8 cellular contexts compared by ENCODE assay signal in genomic region chr19:1652471-1653299, GRCh38. TPM values are rescaled to one million over a fixed set of nuclear protein-coding genes. Genes with fewer than 3 reads are reported as not detected.
DNase-seq lines count a peak whose midpoint lies in the region; ATAC-seq, FAIRE-seq and TF ChIP-seq lines count a peak whose summit lies in the region.

Gene TCF3, minus strand, starts transcription at chr19:1652615. Its CDS starts 2,367 bp downstream, at chr19:1650248.

- ATAC-seq in GM21381 (IDR thresholded peaks at IDR 0.05; ENCODE audit: unreplicated experiment) (peak; percentile 54), memory B cell (ENCODE audit: low read depth) (peak; percentile 84)
- ATAC-seq in activated CD8-positive, alpha-beta memory T cell treated with anti-CD3 and anti-CD28 coated beads, Interleukin-2, amount 10 ng/mL, durations not matched to agents 7 days and 5 days: peak; percentile 92

- peak; percentile 45 for FAIRE-seq in H1 (lab: Jason Lieb, UNC)

- H3K23ac ChIP-seq in H1 (ENCODE audit: insufficient read length): no peak within 1 kb of the TSS

- H3K27me3 ChIP-seq in NT2/D1 (ENCODE audit: insufficient read depth, insufficient read length) (no peaks in the 10 kb centered on the region), H1 (replicated peaks in 1 of 4; ENCODE audit: control insufficient read depth in 3 of 4, extremely low read depth in 1 of 4, insufficient read depth in 3 of 4, low read length in 3 of 4) (no peaks in the 10 kb centered on the region; a peak in 1 of 7 replicates)

- H3K79me1 ChIP-seq in H1 (ENCODE audit: low read depth, low read length): peaks cover 9% of the 10 kb centered on the region

- POLR2A ChIA-PET in H1 (lab: Charles Lee; ENCODE audit: partially characterized antibody): interaction anchor here (0.7 to 4.6 kb wide), 15 partner anchors 9 to 213 kb away, joined by 3 to 27 read pairs (median 4); no protein-coding TSS in a partner anchor

- TF ChIP-seq POLR2A in H1 (IDR thresholded peaks at IDR 0.05; ENCODE audit: control extremely low read depth in 1 of 2, low read depth in 2 of 2, low read length in 2 of 2): peak in 1 of 2 experiments; percentile 52; a peak in 2 of 3 replicates

- no peak for TF ChIP-seq CTCF in H1 (IDR thresholded peaks at IDR 0.05; ENCODE audit: control extremely low read depth in 1 of 3, insufficient read depth in 1 of 3, low read depth in 1 of 3, low read length in 3 of 3)

- H3K9me3 ChIP-seq in NT2/D1 (ENCODE audit: insufficient read depth, low read length): peaks cover 14% of the 10 kb centered on the region; the same call in 1 of the 2 replicates
- H3K9me3 ChIP-seq in H1 (ENCODE audit: insufficient read depth in 2 of 2, low read depth in 1 of 2, low read length in 1 of 2): no peaks in the 10 kb centered on the region

- 0 out of 2 replicates have a peak within 1 kb of the TSS, but pooled peaks have one; percentile 75 for H2BK12ac ChIP-seq in H1 (ENCODE audit: low read depth, low read length)

- H3K4me3 ChIP-seq in NT2/D1 (ENCODE audit: insufficient read length, low read depth) (peak within 1 kb of the TSS; percentile 78), H1 (ENCODE audit: extremely low read depth in 1 of 4, insufficient read depth in 2 of 4, low read depth in 3 of 4, low read length in 4 of 4) (peak within 1 kb of the TSS; percentile 69 to 84 (median 74))

- H3K27ac ChIP-seq in H1 (ENCODE audit: low read depth, low read length): peak within 1 kb of the TSS; percentile 100

- 1% methylated on average over 59 of the region's 107 CpGs; no CpG with 5 or more reads in 1 of the 2 experiments for WGBS in H1 (ENCODE audit: extremely low coverage in 1 of 2, insufficient coverage in 1 of 2, insufficient read length in 1 of 2, insufficient replicate concordance in 2 of 2, low coverage in 1 of 2, low lambda C conversion rate in 2 of 2, missing lambda C conversion rate in 1 of 2), 2 experiments

- H3K79me2 ChIP-seq in H1 (ENCODE audit: control insufficient read depth in 1 of 2, insufficient read depth in 2 of 2, low read length in 2 of 2): peaks cover 0 to 38% of the 10 kb centered on the region in 2 experiments; a peak in 3 of 4 replicates

- peak within 1 kb of the TSS; percentile 99 for H2BK120ac ChIP-seq in H1 (replicated peaks; ENCODE audit: low read depth, low read length)

- H3K18ac ChIP-seq in H1 (ENCODE audit: extremely low read depth, low read length): peak within 1 kb of the TSS; percentile 99

- peaks cover 30% of the 10 kb centered on the region for H3K4me1 Mint-ChIP-seq in activated CD8-positive, alpha-beta memory T cell treated with anti-CD3 and anti-CD28 coated beads, Interleukin-2, amount 10 ng/mL, durations not matched to agents 7 days and 5 days
- peaks cover 35% of the 10 kb centered on the region for H3K4me1 Mint-ChIP-seq in memory B cell

- DNase-seq in COR-L47 (lab: John Stamatoyannopoulos, UW) (peak; percentile 99), HUDEP-2 (lab: John Stamatoyannopoulos, UW; ENCODE audit: unreplicated experiment in 76 of 76) (peak; percentile 94 to 100 (median 99)), NT2/D1 (ENCODE audit: low read depth, low spot score) (peak; percentile 97), H1 (ENCODE audit: low read depth in 1 of 2, low spot score in 2 of 2) (peak; percentile 98), memory B cell (ENCODE audit: low spot score in 2 of 2) (peak; percentile 96 to 99)
- peak; percentile 98 for DNase-seq in activated CD8-positive, alpha-beta memory T cell treated with anti-CD3 and anti-CD28 coated beads, Interleukin-2, amount 10 ng/mL, durations not matched to agents 7 days and 5 days
- peak; percentile 97 for DNase-seq in stimulated activated CD8-positive, alpha-beta memory T cell treated with anti-CD3 and anti-CD28 coated beads, Interleukin-12 subunit alpha, Interleukin-12 subunit beta, amount 100 ng/mL, for 24 hours (ENCODE audit: extremely low read depth)

- CTCF ChIA-PET in activated CD8-positive, alpha-beta memory T cell treated with anti-CD3 and anti-CD28 coated beads, Interleukin-2, amount 10 ng/mL, durations not matched to agents 7 days and 5 days (lab: Charles Lee): interaction anchor here (0.7 to 1.8 kb wide), 6 partner anchors 9 to 173 kb away, joined by 3 to 8 read pairs (median 3); partner anchors contain the start of gene UQCR11
- CTCF ChIA-PET in H1 (lab: Charles Lee; ENCODE audit: partially characterized antibody): interaction anchor here (0.9 to 1.3 kb wide), 2 partner anchors 27 to 131 kb away, joined by 3 read pairs; no protein-coding TSS in a partner anchor

- peak within 1 kb of the TSS; percentile 75; the same call in 1 of the 2 replicates for H2BK20ac ChIP-seq in H1 (ENCODE audit: low read length)

- peaks cover 6 to 9% of the 10 kb centered on the region in 2 experiments for H4K20me1 ChIP-seq in H1 (replicated peaks in 1 of 2; ENCODE audit: control insufficient read depth in 1 of 2, insufficient read depth in 2 of 2, low read length in 2 of 2)

- no peak within 1 kb of the TSS for H2BK15ac ChIP-seq in H1 (ENCODE audit: low read length)

- peak within 1 kb of the TSS; percentile 94 for H3K4ac ChIP-seq in H1 (replicated peaks; ENCODE audit: insufficient read length, low read depth, low read length)

- H4K8ac ChIP-seq in H1 (ENCODE audit: extremely low read depth, insufficient read depth, low read length): peak within 1 kb of the TSS; percentile 100

- H3K9ac ChIP-seq in NT2/D1 (ENCODE audit: insufficient read length, low read depth) (peak within 1 kb of the TSS; percentile 98), H1 (replicated peaks in 1 of 4; ENCODE audit: extremely low read depth in 1 of 4, low read depth in 3 of 4, low read length in 3 of 4) (peak within 1 kb of the TSS; percentile 98 to 100 (median 100))

- peaks cover 6% of the 10 kb centered on the region; the same call in 1 of the 2 replicates for H3K23me2 ChIP-seq in H1 (ENCODE audit: low read depth, low read length)

- TF ChIP-seq EP300 in H1 (IDR thresholded peaks at IDR 0.05; ENCODE audit: borderline replicate concordance in 1 of 2, low read depth in 2 of 2, low read length in 2 of 2): no peak

- H3K4me3 Mint-ChIP-seq in activated CD8-positive, alpha-beta memory T cell treated with anti-CD3 and anti-CD28 coated beads, Interleukin-2, amount 10 ng/mL, durations not matched to agents 7 days and 5 days: peak within 1 kb of the TSS; percentile 81
- H3K4me3 Mint-ChIP-seq in memory B cell: peak within 1 kb of the TSS; percentile 93

- no peak within 1 kb of the TSS for H3K14ac ChIP-seq in H1 (ENCODE audit: insufficient read length)

- no peaks in the 10 kb centered on the region for H3K9me3 Mint-ChIP-seq in activated CD8-positive, alpha-beta memory T cell treated with anti-CD3 and anti-CD28 coated beads, Interleukin-2, amount 10 ng/mL, durations not matched to agents 7 days and 5 days (ENCODE audit: low read depth)
- H3K9me3 Mint-ChIP-seq in memory B cell: no peaks in the 10 kb centered on the region

- TF ChIP-seq RAD21 in H1 (IDR thresholded peaks at IDR 0.05 in 1 of 2, conservative IDR thresholded peaks at IDR 0.05 in 1 of 2; ENCODE audit: low read depth in 2 of 2, low read length in 2 of 2): no peak

- H4K5ac ChIP-seq in H1 (ENCODE audit: insufficient read length, low read depth, low read length): peak within 1 kb of the TSS; percentile 100

- peak within 1 kb of the TSS; percentile 99 for H3K56ac ChIP-seq in H1 (replicated peaks; ENCODE audit: insufficient read length, low read depth, low read length)

- peak within 1 kb of the TSS; percentile 72 to 78 for H3K4me2 ChIP-seq in H1 (ENCODE audit: insufficient read depth in 1 of 2, low read depth in 2 of 2, low read length in 2 of 2)

- peaks cover 27% of the 10 kb centered on the region for H3K36me3 ChIP-seq in NT2/D1 (ENCODE audit: insufficient read depth, insufficient read length, low read length)
- H3K36me3 ChIP-seq in H1 (ENCODE audit: control insufficient read depth in 2 of 4, insufficient read depth in 4 of 4, low read length in 3 of 4): peaks cover 12 to 25% (median 18%) of the 10 kb centered on the region in 4 experiments; a peak in 7 of 8 replicates

- no peak within 1 kb of the TSS for H2AK5ac ChIP-seq in H1 (ENCODE audit: low read depth, low read length)

- H3K27ac Mint-ChIP-seq in activated CD8-positive, alpha-beta memory T cell treated with anti-CD3 and anti-CD28 coated beads, Interleukin-2, amount 10 ng/mL, durations not matched to agents 7 days and 5 days: peak within 1 kb of the TSS; percentile 89
- H3K27ac Mint-ChIP-seq in memory B cell: peak within 1 kb of the TSS; percentile 90

- peak within 1 kb of the TSS; percentile 99; the same call in 1 of the 2 replicates for H2AFZ ChIP-seq in H1 (ENCODE audit: low read length)

- H3K27me3 Mint-ChIP-seq in activated CD8-positive, alpha-beta memory T cell treated with anti-CD3 and anti-CD28 coated beads, Interleukin-2, amount 10 ng/mL, durations not matched to agents 7 days and 5 days: no peaks in the 10 kb centered on the region
- no peaks in the 10 kb centered on the region for H3K27me3 Mint-ChIP-seq in memory B cell

- H4K91ac ChIP-seq in H1 (replicated peaks; ENCODE audit: insufficient read length, low read length): peak within 1 kb of the TSS; percentile 100

- peak within 1 kb of the TSS; percentile 100 for H2BK5ac ChIP-seq in H1 (ENCODE audit: low read depth, low read length)

- peaks cover 3% of the 10 kb centered on the region for H3K36me3 Mint-ChIP-seq in activated CD8-positive, alpha-beta memory T cell treated with anti-CD3 and anti-CD28 coated beads, Interleukin-2, amount 10 ng/mL, durations not matched to agents 7 days and 5 days
- no peaks in the 10 kb centered on the region for H3K36me3 Mint-ChIP-seq in memory B cell

- H3K4me1 ChIP-seq in NT2/D1 (ENCODE audit: insufficient read depth, insufficient read length): peaks cover 33% of the 10 kb centered on the region
- H3K4me1 ChIP-seq in H1 (replicated peaks in 1 of 4; ENCODE audit: control insufficient read depth in 3 of 4, insufficient read depth in 4 of 4, low read length in 3 of 4): peaks cover 0 to 20% (median 4%) of the 10 kb centered on the region in 4 experiments; a peak in 6 of 7 replicates

TF ChIP-seq in H1, 55 proteins besides CTCF, POLR2A, EP300 and RAD21 (continues in another document):
- TF ChIP-seq GABPA (IDR thresholded peaks at IDR 0.05; ENCODE audit: borderline replicate concordance, insufficient read depth, low read length) (no peak), SIN3A (conservative IDR thresholded peaks at IDR 0.05 in 1 of 2, IDR thresholded peaks at IDR 0.05 in 1 of 2; ENCODE audit: low read depth in 1 of 2, low read length in 2 of 2) (peak in 1 of 2 experiments; percentile 23; a peak in 1 of 4 replicates), EZH2 (IDR thresholded peaks at IDR 0.05; ENCODE audit: low read depth, low read length, severe bottlenecking) (no peak)

RNA-seq across cellular contexts. Expression of gene TCF3, which starts in this region (rescaled TPM):
- 100 to 1,000 TPM; 116 to 124 TPM for total RNA-seq in activated CD8-positive, alpha-beta memory T cell treated with anti-CD3 and anti-CD28 coated beads, Interleukin-2, amount 10 ng/mL, durations not matched to agents 7 days and 5 days
- total RNA-seq in H1 (2021; fragmentation: NEBNext Ultra II Directional; extraction: Animal tissue kit (Norgen Biotek cat#: 25700)): 340 and 348 TPM in 2 replicates
- polyA plus RNA-seq in H1 (2011; rRNA removed): 241 and 471 TPM in 2 replicates
- 271 TPM for polyA plus RNA-seq in H1 (2011; cell fraction: cytosol; rRNA removed)
- polyA plus RNA-seq in H1 (2011; cell fraction: nucleus; rRNA removed): 468 TPM
- 258 to 276 TPM (median 262 TPM) in 4 replicates for polyA plus RNA-seq in H1 (2012, experiment 1 of 2)
- 216 TPM for polyA plus RNA-seq in H1 (2012, experiment 2 of 2)
- polyA plus RNA-seq in H1 (2013, experiment 1 of 2): 188 TPM
- polyA plus RNA-seq in H1 (2013, experiment 2 of 2): 190 TPM
- polyA minus RNA-seq in H1 (2011; rRNA and poly(A)+ RNA removed): 47.7 and 78.0 TPM in 2 replicates
- 232 TPM for polyA minus RNA-seq in H1 (2011; cell fraction: cytosol; rRNA and poly(A)+ RNA removed)
- 124 TPM for polyA minus RNA-seq in H1 (2011; cell fraction: nucleus; rRNA and poly(A)+ RNA removed)

Comparison
In these comparisons a context has a peak if more than half of its experiments do, and no peak if none do; other contexts are left out.
1. Peak in every context shown above with its lines: DNase-seq, ATAC-seq, H3K4me3 ChIP-seq and H3K27ac ChIP-seq.